29 cellular contexts compared by ENCODE assay signal in the genomic region with DNA sequence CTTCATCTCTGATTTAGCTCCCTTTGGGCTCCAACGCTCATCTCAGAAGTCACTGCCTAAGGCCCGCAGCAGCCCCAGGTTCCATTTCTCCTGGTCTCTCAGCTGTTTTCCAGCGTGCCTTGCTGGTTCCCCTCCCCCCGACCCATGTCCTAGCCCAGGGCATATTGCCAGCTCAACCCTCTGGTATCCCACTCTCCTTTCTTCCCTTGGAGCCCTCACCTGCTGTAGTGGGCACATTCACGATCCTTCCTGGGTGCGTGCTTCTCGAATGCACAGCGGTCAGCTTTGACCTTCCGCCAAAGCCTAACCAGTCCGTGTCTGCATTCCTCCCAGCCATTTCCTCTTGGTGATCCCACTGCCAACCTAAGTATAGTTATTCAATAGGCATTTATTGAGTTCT. TPM values are rescaled to one million over a fixed set of nuclear protein-coding genes. Genes with fewer than 3 reads are reported as not detected.
"Had no signal": no experiment of that assay in that cellular context is flagged by ENCODE, and none has a peak within 500 bp of the region (broad histone marks: within the 10 kb centered on the region; RNA-seq: fewer than 3 reads in every experiment).

No MANE protein-coding gene starts in this region.

- H3K36me3 ChIP-seq: breast epithelium had no signal

- H3K27me3 ChIP-seq: breast epithelium had no signal

- H3K4me3 ChIP-seq: breast epithelium had no signal

- ATAC-seq: T-helper 17 cell had no signal

- H3K4me1 ChIP-seq: breast epithelium had no signal

- H3K9me3 ChIP-seq: breast epithelium had no signal

- DNase-seq: activated B cell treated with CpG ODN at 0.5 μM for 24 hours; activated CD4-positive, alpha-beta T cell treated with anti-CD3 and anti-CD28 coated beads for 1 hour; activated CD4-positive, alpha-beta T cell treated with anti-CD3 and anti-CD28 coated beads, Interleukin-2, amount 10 ng/mL, durations not matched to agents 24 days and 14 days; activated CD4-positive, alpha-beta T cell treated with anti-CD3 and anti-CD28 coated beads, Interleukin-2, amount 50 U/mL, for 48 hours; activated gamma-delta T cell treated with Interleukin-2 at 50 U/mL for 16 hours; activated naive CD4-positive, alpha-beta T cell treated with anti-CD3 and anti-CD28 coated beads, Interleukin-2, amount 10 ng/mL, durations not matched to agents 7 days and 5 days; activated naive CD8-positive, alpha-beta T cell treated with anti-CD3 and anti-CD28 coated beads for 36 hours; activated T-cell treated with anti-CD3 and anti-CD28 coated beads for 4 hours; activated T-cell treated with anti-CD3 and anti-CD28 coated beads, Interleukin-2, amount 50 U/mL, for 48 hours; aorta; KG1; NCI-H1092; NCI-H1417; NCI-H1930; NCI-H2171; NCI-H226; NCI-H526 treated with DMSO at 0.1 percent for 48 hours; NCI-H82; SIG-M5; T-helper 17 cell; T-helper 9 cell had no signal

RNA-seq across cellular contexts. Expression of a gene that starts 36.1 kb away (rescaled TPM):
- total RNA-seq: activated B cell treated with CpG ODN at 0.5 μM for 24 hours; activated CD4-positive, alpha-beta T cell treated with anti-CD3 and anti-CD28 coated beads, Interleukin-2, amount 10 ng/mL, durations not matched to agents 24 days and 14 days; activated CD8-positive, alpha-beta memory T cell treated with anti-CD3 and anti-CD28 coated beads for 36 hours; activated naive CD8-positive, alpha-beta T cell treated with anti-CD3 and anti-CD28 coated beads for 36 hours; activated T-helper 2 cell treated with anti-CD3 and anti-CD28 coated beads, Interferon-gamma antibody, Interleukin-2, Interleukin-4, amounts not matched to agents 10 μg/mL and 5 μg/mL and 100 μg/mL, durations not matched to agents 14 hours and 24 hours and 36 hours; LHCN-M2; MCF 10A; NCI-H460; OCI-LY7; RPMI7951; T-helper 17 cell had no signal
